In genomic region chr12:131833896-131834641, GRCh38 we compare ENCODE assay signal across 1 cellular context.
TF ChIP-seq lines count a peak whose summit lies in the region.

No MANE protein-coding gene starts in this region.

TF ChIP-seq in GM23338, 12 proteins besides CTCF, POLR2A, EP300 and RAD21 (continued from another document):
- TF ChIP-seq, protein P1, sequence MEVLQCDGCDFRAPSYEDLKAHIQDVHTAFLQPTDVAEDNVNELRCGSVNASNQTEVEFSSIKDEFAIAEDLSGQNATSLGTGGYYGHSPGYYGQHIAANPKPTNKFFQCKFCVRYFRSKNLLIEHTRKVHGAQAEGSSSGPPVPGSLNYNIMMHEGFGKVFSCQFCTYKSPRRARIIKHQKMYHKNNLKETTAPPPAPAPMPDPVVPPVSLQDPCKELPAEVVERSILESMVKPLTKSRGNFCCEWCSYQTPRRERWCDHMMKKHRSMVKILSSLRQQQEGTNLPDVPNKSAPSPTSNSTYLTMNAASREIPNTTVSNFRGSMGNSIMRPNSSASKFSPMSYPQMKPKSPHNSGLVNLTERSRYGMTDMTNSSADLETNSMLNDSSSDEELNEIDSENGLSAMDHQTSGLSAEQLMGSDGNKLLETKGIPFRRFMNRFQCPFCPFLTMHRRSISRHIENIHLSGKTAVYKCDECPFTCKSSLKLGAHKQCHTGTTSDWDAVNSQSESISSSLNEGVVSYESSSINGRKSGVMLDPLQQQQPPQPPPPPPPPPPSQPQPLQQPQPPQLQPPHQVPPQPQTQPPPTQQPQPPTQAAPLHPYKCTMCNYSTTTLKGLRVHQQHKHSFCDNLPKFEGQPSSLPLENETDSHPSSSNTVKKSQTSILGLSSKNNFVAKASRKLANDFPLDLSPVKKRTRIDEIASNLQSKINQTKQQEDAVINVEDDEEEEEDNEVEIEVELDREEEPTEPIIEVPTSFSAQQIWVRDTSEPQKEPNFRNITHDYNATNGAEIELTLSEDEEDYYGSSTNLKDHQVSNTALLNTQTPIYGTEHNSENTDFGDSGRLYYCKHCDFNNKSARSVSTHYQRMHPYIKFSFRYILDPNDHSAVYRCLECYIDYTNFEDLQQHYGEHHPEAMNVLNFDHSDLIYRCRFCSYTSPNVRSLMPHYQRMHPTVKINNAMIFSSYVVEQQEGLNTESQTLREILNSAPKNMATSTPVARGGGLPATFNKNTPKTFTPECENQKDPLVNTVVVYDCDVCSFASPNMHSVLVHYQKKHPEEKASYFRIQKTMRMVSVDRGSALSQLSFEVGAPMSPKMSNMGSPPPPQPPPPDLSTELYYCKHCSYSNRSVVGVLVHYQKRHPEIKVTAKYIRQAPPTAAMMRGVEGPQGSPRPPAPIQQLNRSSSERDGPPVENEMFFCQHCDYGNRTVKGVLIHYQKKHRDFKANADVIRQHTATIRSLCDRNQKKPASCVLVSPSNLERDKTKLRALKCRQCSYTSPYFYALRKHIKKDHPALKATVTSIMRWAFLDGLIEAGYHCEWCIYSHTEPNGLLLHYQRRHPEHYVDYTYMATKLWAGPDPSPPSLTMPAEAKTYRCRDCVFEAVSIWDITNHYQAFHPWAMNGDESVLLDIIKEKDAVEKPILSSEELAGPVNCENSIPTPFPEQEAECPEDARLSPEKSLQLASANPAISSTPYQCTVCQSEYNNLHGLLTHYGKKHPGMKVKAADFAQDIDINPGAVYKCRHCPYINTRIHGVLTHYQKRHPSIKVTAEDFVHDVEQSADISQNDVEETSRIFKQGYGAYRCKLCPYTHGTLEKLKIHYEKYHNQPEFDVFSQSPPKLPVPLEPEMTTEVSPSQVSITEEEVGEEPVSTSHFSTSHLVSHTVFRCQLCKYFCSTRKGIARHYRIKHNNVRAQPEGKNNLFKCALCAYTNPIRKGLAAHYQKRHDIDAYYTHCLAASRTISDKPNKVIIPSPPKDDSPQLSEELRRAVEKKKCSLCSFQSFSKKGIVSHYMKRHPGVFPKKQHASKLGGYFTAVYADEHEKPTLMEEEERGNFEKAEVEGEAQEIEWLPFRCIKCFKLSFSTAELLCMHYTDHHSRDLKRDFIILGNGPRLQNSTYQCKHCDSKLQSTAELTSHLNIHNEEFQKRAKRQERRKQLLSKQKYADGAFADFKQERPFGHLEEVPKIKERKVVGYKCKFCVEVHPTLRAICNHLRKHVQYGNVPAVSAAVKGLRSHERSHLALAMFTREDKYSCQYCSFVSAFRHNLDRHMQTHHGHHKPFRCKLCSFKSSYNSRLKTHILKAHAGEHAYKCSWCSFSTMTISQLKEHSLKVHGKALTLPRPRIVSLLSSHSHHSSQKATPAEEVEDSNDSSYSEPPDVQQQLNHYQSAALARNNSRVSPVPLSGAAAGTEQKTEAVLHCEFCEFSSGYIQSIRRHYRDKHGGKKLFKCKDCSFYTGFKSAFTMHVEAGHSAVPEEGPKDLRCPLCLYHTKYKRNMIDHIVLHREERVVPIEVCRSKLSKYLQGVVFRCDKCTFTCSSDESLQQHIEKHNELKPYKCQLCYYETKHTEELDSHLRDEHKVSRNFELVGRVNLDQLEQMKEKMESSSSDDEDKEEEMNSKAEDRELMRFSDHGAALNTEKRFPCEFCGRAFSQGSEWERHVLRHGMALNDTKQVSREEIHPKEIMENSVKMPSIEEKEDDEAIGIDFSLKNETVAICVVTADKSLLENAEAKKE (CRISPR knock-in tag; IDR thresholded peaks at IDR 0.05): no peak
- TF ChIP-seq ZNF331 (CRISPR knock-in tag; IDR thresholded peaks at IDR 0.05; ENCODE audit: low read depth) (no peak), STAT1 (IDR thresholded peaks at IDR 0.05; ENCODE audit: unreplicated experiment) (no peak), NANOG (IDR thresholded peaks at IDR 0.05; ENCODE audit: borderline replicate concordance) (no peak), EZH2phosphoT487 (IDR thresholded peaks at IDR 0.05; ENCODE audit: unreplicated experiment) (no peak), CREB1 (CRISPR knock-in tag; IDR thresholded peaks at IDR 0.05; ENCODE audit: low read depth) (no peak), POLR2AphosphoS5 (IDR thresholded peaks at IDR 0.05; ENCODE audit: low read depth) (no peak)
- TF ChIP-seq, protein P2, sequence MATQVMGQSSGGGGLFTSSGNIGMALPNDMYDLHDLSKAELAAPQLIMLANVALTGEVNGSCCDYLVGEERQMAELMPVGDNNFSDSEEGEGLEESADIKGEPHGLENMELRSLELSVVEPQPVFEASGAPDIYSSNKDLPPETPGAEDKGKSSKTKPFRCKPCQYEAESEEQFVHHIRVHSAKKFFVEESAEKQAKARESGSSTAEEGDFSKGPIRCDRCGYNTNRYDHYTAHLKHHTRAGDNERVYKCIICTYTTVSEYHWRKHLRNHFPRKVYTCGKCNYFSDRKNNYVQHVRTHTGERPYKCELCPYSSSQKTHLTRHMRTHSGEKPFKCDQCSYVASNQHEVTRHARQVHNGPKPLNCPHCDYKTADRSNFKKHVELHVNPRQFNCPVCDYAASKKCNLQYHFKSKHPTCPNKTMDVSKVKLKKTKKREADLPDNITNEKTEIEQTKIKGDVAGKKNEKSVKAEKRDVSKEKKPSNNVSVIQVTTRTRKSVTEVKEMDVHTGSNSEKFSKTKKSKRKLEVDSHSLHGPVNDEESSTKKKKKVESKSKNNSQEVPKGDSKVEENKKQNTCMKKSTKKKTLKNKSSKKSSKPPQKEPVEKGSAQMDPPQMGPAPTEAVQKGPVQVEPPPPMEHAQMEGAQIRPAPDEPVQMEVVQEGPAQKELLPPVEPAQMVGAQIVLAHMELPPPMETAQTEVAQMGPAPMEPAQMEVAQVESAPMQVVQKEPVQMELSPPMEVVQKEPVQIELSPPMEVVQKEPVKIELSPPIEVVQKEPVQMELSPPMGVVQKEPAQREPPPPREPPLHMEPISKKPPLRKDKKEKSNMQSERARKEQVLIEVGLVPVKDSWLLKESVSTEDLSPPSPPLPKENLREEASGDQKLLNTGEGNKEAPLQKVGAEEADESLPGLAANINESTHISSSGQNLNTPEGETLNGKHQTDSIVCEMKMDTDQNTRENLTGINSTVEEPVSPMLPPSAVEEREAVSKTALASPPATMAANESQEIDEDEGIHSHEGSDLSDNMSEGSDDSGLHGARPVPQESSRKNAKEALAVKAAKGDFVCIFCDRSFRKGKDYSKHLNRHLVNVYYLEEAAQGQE (IDR thresholded peaks at IDR 0.05; ENCODE audit: unreplicated experiment): no peak
TF ChIP-seq in GM23338: peak in this region for 0.
